In genomic region chr17:42389135-42389417, GRCh38 we compare ENCODE assay signal across 8 cellular contexts. TPM values are rescaled to one million over a fixed set of nuclear protein-coding genes. Genes with fewer than 3 reads are reported as not detected.
DNase-seq lines count a peak whose midpoint lies in the region; ATAC-seq and TF ChIP-seq lines count a peak whose summit lies in the region.

No MANE protein-coding gene starts in this region.

- CTCF ChIA-PET in T-cell (lab: Charles Lee): interaction anchor here in 1 of 2 donors (0.8 to 2.5 kb wide), 13 partner anchors 11 to 190 kb away, joined by 3 to 27 read pairs (median 4); partner anchors contain the start of gene PSMC3IP

- peak overlapping the region; percentile 93 to 100 (median 100) for H3K27ac ChIP-seq in spleen

- ATAC-seq in T-cell (replicated peaks in 1 of 4): peak in 1 of 4 experiments; percentile 74
- ATAC-seq in HG03442 (IDR thresholded peaks at IDR 0.05; ENCODE audit: unreplicated experiment): no peak

- peak overlapping the region; percentile 90 to 95 (median 94) for H3K4me3 Mint-ChIP-seq in T-cell
- H3K4me3 Mint-ChIP-seq in glutamatergic neuron (ENCODE audit: unreplicated experiment): peak overlapping the region; percentile 97

- H3K4me3 ChIP-seq in spleen: peak overlapping the region; percentile 8 to 91 (median 70)

- intact Hi-C loops in spleen (cut with DNase I; ENCODE audit: low total_unique reads): no loop called here

- peak in 2 of 3 experiments; percentile 79 to 83 for DNase-seq in stimulated activated CD4-positive, alpha-beta T cell treated with anti-CD3 and anti-CD28 coated beads, TNF-alpha, amount 100 ng/mL, for 24 hours (ENCODE audit: low read depth in 3 of 3)
- no peak for DNase-seq in stimulated activated CD4-positive, alpha-beta T cell treated with anti-CD3 and anti-CD28 coated beads, Interleukin-4, amount 100 ng/mL, for 24 hours
- DNase-seq in T-cell (peak in 1 of 34 experiments; percentile 86), glutamatergic neuron (no peak), spleen (no peak), NOMO-1 (lab: John Stamatoyannopoulos, UW; ENCODE audit: unreplicated experiment in 2 of 2) (no peak), NCI-H345 treated with DMSO at 0.1 percent for 48 hours (lab: John Stamatoyannopoulos, UW; ENCODE audit: unreplicated experiment) (no peak)

- H3K27me3 ChIP-seq in spleen (replicated peaks in 1 of 7): no peaks in the 10 kb centered on the region

- TF ChIP-seq CTCF in glutamatergic neuron (IDR thresholded peaks at IDR 0.05; ENCODE audit: partially characterized antibody, unreplicated experiment): no peak
- TF ChIP-seq CTCF in spleen (IDR thresholded peaks at IDR 0.05 in 8 of 11, conservative IDR thresholded peaks at IDR 0.05 in 3 of 11): no peak

- WGBS in spleen, 5 donors: 0 to 1% (median 1%) methylated on average over 11 of the region's 11 CpGs

- H3K4me1 Mint-ChIP-seq in T-cell (peaks cover 45 to 49% (median 48%) of the 10 kb centered on the region in 3 donors), glutamatergic neuron (ENCODE audit: low read depth, unreplicated experiment) (peaks cover 5% of the 10 kb centered on the region)

- H3K36me3 ChIP-seq in spleen: peaks cover 0 to 4% (median 0%) of the 10 kb centered on the region in 6 donors

- H3K9me3 Mint-ChIP-seq in T-cell: no peaks in the 10 kb centered on the region
- H3K9me3 Mint-ChIP-seq in glutamatergic neuron (ENCODE audit: unreplicated experiment): peaks cover 6% of the 10 kb centered on the region

- POLR2A ChIA-PET in T-cell (lab: Charles Lee): interaction anchor here (0.6 to 1.9 kb wide), 14 partner anchors 10 to 263 kb away, joined by 3 to 18 read pairs (median 6); partner anchors contain the start of gene NAGLU (in 1 of the 2)

- peak overlapping the region; percentile 100 for H3K27ac Mint-ChIP-seq in T-cell
- peak overlapping the region; percentile 79 for H3K27ac Mint-ChIP-seq in glutamatergic neuron (ENCODE audit: unreplicated experiment)

- TF ChIP-seq POLR2A in spleen (IDR thresholded peaks at IDR 0.05): no peak

- no peaks in the 10 kb centered on the region for H3K9me3 ChIP-seq in spleen

- H3K27me3 Mint-ChIP-seq in T-cell: no peaks in the 10 kb centered on the region
- peaks cover 5% of the 10 kb centered on the region for H3K27me3 Mint-ChIP-seq in glutamatergic neuron (ENCODE audit: unreplicated experiment)

- H3K4me1 ChIP-seq in spleen: peaks cover 32 to 66% (median 50%) of the 10 kb centered on the region in 6 donors

- no peaks in the 10 kb centered on the region for H3K36me3 Mint-ChIP-seq in T-cell
- H3K36me3 Mint-ChIP-seq in glutamatergic neuron (ENCODE audit: unreplicated experiment): no peaks in the 10 kb centered on the region

RNA-seq across cellular contexts. Expression of gene STAT3, which starts 0.8 kb away (rescaled TPM):
- total RNA-seq in T-cell (100 to 1,000 TPM; 113 to 242 (median 129) TPM), glutamatergic neuron (ENCODE audit: unreplicated experiment) (68.0 TPM), spleen (100 to 1,000 TPM; 229 to 326 (median 266) TPM)
- 10 to 100 TPM; 18.3 to 49.8 (median 24.1) TPM for polyA plus RNA-seq in spleen

RNA-seq across cellular contexts. Expression of gene CAVIN1, which starts 34.0 kb away (rescaled TPM):
- total RNA-seq in T-cell (1 to 10 TPM in 4 of 5 donors, under 1 TPM in 1; 0.83 to 2.3 (median 2.1) TPM), glutamatergic neuron (ENCODE audit: unreplicated experiment) (0.32 TPM), spleen (100 to 1,000 TPM; 129 to 224 (median 150) TPM)
- polyA plus RNA-seq in spleen: 100 to 1,000 TPM in 1 of 3 donors, 10 to 100 TPM in 2; 25.3 to 129 (median 34.7) TPM

Comparison
In these comparisons a context has a peak if more than half of its experiments do, and no peak if none do; other contexts are left out.
1. DNase-seq: peak in stimulated activated CD4-positive, alpha-beta T cell treated with anti-CD3 and anti-CD28 coated beads, TNF-alpha, amount 100 ng/mL, for 24 hours (2 of 3); none in stimulated activated CD4-positive, alpha-beta T cell treated with anti-CD3 and anti-CD28 coated beads, Interleukin-4, amount 100 ng/mL, for 24 hours (single experiment), glutamatergic neuron (single experiment), spleen (single experiment), NOMO-1 (0 of 2) and NCI-H345 treated with DMSO at 0.1 percent for 48 hours (single experiment).
2. RNA of gene CAVIN1, which starts 34.0 kb away (total RNA-seq): 129 to 224 TPM in spleen; 0.83 to 2.3 TPM in T-cell and 0.32 TPM in glutamatergic neuron (single experiment); every median in the first group is over 10 times any median in the second.